ENCODE assay signal across 7 cellular contexts in genomic region chr16:30525844-30526136, GRCh38. TPM values are rescaled to one million over a fixed set of nuclear protein-coding genes. Genes with fewer than 3 reads are reported as not detected.
DNase-seq lines count a peak whose midpoint lies in the region; ATAC-seq and TF ChIP-seq lines count a peak whose summit lies in the region.

No MANE protein-coding gene starts in this region.

- TF ChIP-seq CTCF in HFF-Myc (IDR thresholded peaks at IDR 0.05; ENCODE audit: low read depth, low read length, missing control alignments) = no peak

- H3K4me3 ChIP-seq in HFF-Myc (replicated peaks; ENCODE audit: low read depth, low read length) = peak overlapping the region; percentile 68
- H3K4me3 ChIP-seq in iPS-11a (ENCODE audit: low read depth, low read length) = peak overlapping the region; percentile 49

- DNase-seq in HFF-Myc (ENCODE audit: extremely low read depth, low read depth) = no peak
- DNase-seq in activated CD4-positive, alpha-beta memory T cell treated with anti-CD3 and anti-CD28 coated beads, Interleukin-2, amount 10 ng/mL, durations not matched to agents 7 days and 5 days = no peak
- no peak for DNase-seq in stimulated activated effector memory CD8-positive, alpha-beta T cell treated with anti-CD3 and anti-CD28 coated beads, Interleukin-12 subunit alpha, Interleukin-12 subunit beta, amount 100 ng/mL, for 72 hours (ENCODE audit: low spot score in 2 of 2)
- DNase-seq in dermis blood vessel endothelial cell = no peak
- DNase-seq in NCI-H2171 treated with DMSO at 0.1 percent for 48 hours (lab: John Stamatoyannopoulos, UW) = no peak
- DNase-seq in kidney tubule cell (ENCODE audit: low spot score) = no peak

- H3K27ac Mint-ChIP-seq in activated CD4-positive, alpha-beta memory T cell treated with anti-CD3 and anti-CD28 coated beads, Interleukin-2, amount 10 ng/mL, durations not matched to agents 7 days and 5 days = peak overlapping the region; percentile 55
- H3K27ac Mint-ChIP-seq in stimulated activated effector memory CD8-positive, alpha-beta T cell treated with anti-CD3 and anti-CD28 coated beads, Interleukin-12 subunit alpha, Interleukin-12 subunit beta, amount 100 ng/mL, for 72 hours = peak overlapping the region; percentile 67

- H3K4me1 Mint-ChIP-seq in activated CD4-positive, alpha-beta memory T cell treated with anti-CD3 and anti-CD28 coated beads, Interleukin-2, amount 10 ng/mL, durations not matched to agents 7 days and 5 days = peaks cover 35% of the 10 kb centered on the region
- H3K4me1 Mint-ChIP-seq in stimulated activated effector memory CD8-positive, alpha-beta T cell treated with anti-CD3 and anti-CD28 coated beads, Interleukin-12 subunit alpha, Interleukin-12 subunit beta, amount 100 ng/mL, for 72 hours = peaks cover 40% of the 10 kb centered on the region

- CTCF ChIA-PET in activated CD4-positive, alpha-beta memory T cell treated with anti-CD3 and anti-CD28 coated beads, Interleukin-2, amount 10 ng/mL, durations not matched to agents 7 days and 5 days (lab: Charles Lee) = interaction anchor here (0.9 to 1.1 kb wide), 3 partner anchors 10 to 103 kb away, joined by 3 to 5 read pairs (median 5); partner anchors contain the start of gene DCTPP1

- POLR2A ChIA-PET in activated CD4-positive, alpha-beta memory T cell treated with anti-CD3 and anti-CD28 coated beads, Interleukin-2, amount 10 ng/mL, durations not matched to agents 7 days and 5 days (lab: Charles Lee) = interaction anchor here (1.0 to 2.0 kb wide), 7 partner anchors 9 to 108 kb away, joined by 3 to 12 read pairs (median 4); partner anchors contain the start of genes ZNF688, ZNF747 and ZNF764

- no peak for ATAC-seq in stimulated activated effector memory CD8-positive, alpha-beta T cell treated with anti-CD3 and anti-CD28 coated beads, Interleukin-12 subunit alpha, Interleukin-12 subunit beta, amount 100 ng/mL, for 72 hours

- peaks cover 15% of the 10 kb centered on the region for H3K36me3 Mint-ChIP-seq in activated CD4-positive, alpha-beta memory T cell treated with anti-CD3 and anti-CD28 coated beads, Interleukin-2, amount 10 ng/mL, durations not matched to agents 7 days and 5 days (ENCODE audit: low read depth)
- H3K36me3 Mint-ChIP-seq in stimulated activated effector memory CD8-positive, alpha-beta T cell treated with anti-CD3 and anti-CD28 coated beads, Interleukin-12 subunit alpha, Interleukin-12 subunit beta, amount 100 ng/mL, for 72 hours = peaks cover 45% of the 10 kb centered on the region

- H3K27me3 Mint-ChIP-seq in activated CD4-positive, alpha-beta memory T cell treated with anti-CD3 and anti-CD28 coated beads, Interleukin-2, amount 10 ng/mL, durations not matched to agents 7 days and 5 days = no peaks in the 10 kb centered on the region

- peak overlapping the region; percentile 71 for H3K4me3 Mint-ChIP-seq in activated CD4-positive, alpha-beta memory T cell treated with anti-CD3 and anti-CD28 coated beads, Interleukin-2, amount 10 ng/mL, durations not matched to agents 7 days and 5 days
- peak overlapping the region; percentile 77 for H3K4me3 Mint-ChIP-seq in stimulated activated effector memory CD8-positive, alpha-beta T cell treated with anti-CD3 and anti-CD28 coated beads, Interleukin-12 subunit alpha, Interleukin-12 subunit beta, amount 100 ng/mL, for 72 hours

- H3K9me3 Mint-ChIP-seq in activated CD4-positive, alpha-beta memory T cell treated with anti-CD3 and anti-CD28 coated beads, Interleukin-2, amount 10 ng/mL, durations not matched to agents 7 days and 5 days = no peaks in the 10 kb centered on the region
- no peaks in the 10 kb centered on the region for H3K9me3 Mint-ChIP-seq in stimulated activated effector memory CD8-positive, alpha-beta T cell treated with anti-CD3 and anti-CD28 coated beads, Interleukin-12 subunit alpha, Interleukin-12 subunit beta, amount 100 ng/mL, for 72 hours

RNA-seq across cellular contexts. Expression of gene ZNF768, which starts 0.6 kb away (rescaled TPM):
- 1 to 10 TPM; 5.9 to 6.0 TPM for total RNA-seq in activated CD4-positive, alpha-beta memory T cell treated with anti-CD3 and anti-CD28 coated beads, Interleukin-2, amount 10 ng/mL, durations not matched to agents 7 days and 5 days
- total RNA-seq in dermis blood vessel endothelial cell = 18.6 and 21.3 TPM in 2 replicates

RNA-seq across cellular contexts. Expression of gene ZNF747, which starts 8.9 kb away (rescaled TPM):
- total RNA-seq in activated CD4-positive, alpha-beta memory T cell treated with anti-CD3 and anti-CD28 coated beads, Interleukin-2, amount 10 ng/mL, durations not matched to agents 7 days and 5 days = 10 to 100 TPM; 10.6 to 10.7 TPM
- total RNA-seq in dermis blood vessel endothelial cell = 8.7 and 9.3 TPM in 2 replicates

RNA-seq across cellular contexts. Expression of gene ZNF764, which starts 32.4 kb away (rescaled TPM):
- 10 to 100 TPM; 16.0 to 16.8 TPM for total RNA-seq in activated CD4-positive, alpha-beta memory T cell treated with anti-CD3 and anti-CD28 coated beads, Interleukin-2, amount 10 ng/mL, durations not matched to agents 7 days and 5 days
- total RNA-seq in dermis blood vessel endothelial cell = 4.4 and 4.8 TPM in 2 replicates

RNA-seq across cellular contexts. Expression of gene ZNF688, which starts 45.7 kb away (rescaled TPM):
- total RNA-seq in activated CD4-positive, alpha-beta memory T cell treated with anti-CD3 and anti-CD28 coated beads, Interleukin-2, amount 10 ng/mL, durations not matched to agents 7 days and 5 days = 10 to 100 TPM; 19.2 to 22.8 TPM
- 10.6 and 10.9 TPM in 2 replicates for total RNA-seq in dermis blood vessel endothelial cell

RNA-seq across cellular contexts. Expression of gene ITGAL, which starts 53.2 kb away (rescaled TPM):
- 100 to 1,000 TPM; 583 to 586 TPM for total RNA-seq in activated CD4-positive, alpha-beta memory T cell treated with anti-CD3 and anti-CD28 coated beads, Interleukin-2, amount 10 ng/mL, durations not matched to agents 7 days and 5 days
- not detected in 2 replicates for total RNA-seq in dermis blood vessel endothelial cell
